In genomic region chr4:119286377-119287002, GRCh38 we compare ENCODE assay signal across 9 cellular contexts. TPM values are rescaled to one million over a fixed set of nuclear protein-coding genes. Genes with fewer than 3 reads are reported as not detected.
DNase-seq lines count a peak whose midpoint lies in the region; ATAC-seq, FAIRE-seq and TF ChIP-seq lines count a peak whose summit lies in the region.
"Had no signal": no experiment of that assay in that cellular context is flagged by ENCODE, and none has a peak within 500 bp of the region (broad histone marks: within the 10 kb centered on the region; RNA-seq: fewer than 3 reads in every experiment).

No MANE protein-coding gene starts in this region.

- DNase-seq in RKO (ENCODE audit: low spot score) (peak; percentile 76), esophagus muscularis mucosa (ENCODE audit: extremely low spot score) (no peak), pancreas (peak in 1 of 6 donors; percentile 23), NCI-H2171 (lab: John Stamatoyannopoulos, UW) (no peak)

- H3K4me1 ChIP-seq in esophagus muscularis mucosa = peaks cover 31 to 51% (median 36%) of the 10 kb centered on the region in 4 donors
- peaks cover 0 to 21% (median 19%) of the 10 kb centered on the region in 3 donors for H3K4me1 ChIP-seq in pancreas

- no peaks in the 10 kb centered on the region for H3K9me3 ChIP-seq in esophagus muscularis mucosa
- H3K9me3 ChIP-seq in pancreas = no peaks in the 10 kb centered on the region

- no peak for TF ChIP-seq EP300 in esophagus muscularis mucosa (IDR thresholded peaks at IDR 0.05)

- H3K36me3 ChIP-seq in esophagus muscularis mucosa (peaks cover 0 to 28% (median 4%) of the 10 kb centered on the region in 4 donors), pancreas (peaks cover 0 to under 1% (median 0%) of the 10 kb centered on the region in 3 donors)

- peak; percentile 60 to 80 (median 68) for ATAC-seq in pancreas
- no peak for ATAC-seq in HG03565 (IDR thresholded peaks at IDR 0.05; ENCODE audit: unreplicated experiment)
- ATAC-seq in GM21737 (IDR thresholded peaks at IDR 0.05; ENCODE audit: unreplicated experiment) = no peak
- no peak for ATAC-seq in HG03457 (IDR thresholded peaks at IDR 0.05; ENCODE audit: unreplicated experiment)
- ATAC-seq: activated T-cell treated with anti-CD3 and anti-CD28 coated beads, Interleukin-2, amount 50 U/mL, for 72 hours had no signal

- WGBS in esophagus muscularis mucosa = 18% methylated on average over 3 of the region's 3 CpGs
- 58 to 64% methylated on average over 3 of the region's 3 CpGs for WGBS in pancreas, 2 donors

- TF ChIP-seq CTCF in GM12875 (IDR thresholded peaks at IDR 0.05; ENCODE audit: borderline replicate concordance, insufficient read depth, low read depth, low read length) = peak; percentile 24; the same call in 1 of the 2 replicates
- peak; percentile 61 to 73 (median 63) for TF ChIP-seq CTCF in esophagus muscularis mucosa (IDR thresholded peaks at IDR 0.05)
- peak in 3 of 4 donors; percentile 6 to 28 (median 26) for TF ChIP-seq CTCF in pancreas (IDR thresholded peaks at IDR 0.05)

- TF ChIP-seq POLR2A in esophagus muscularis mucosa (IDR thresholded peaks at IDR 0.05; ENCODE audit: low read depth) = no peak

- FAIRE-seq in pancreas (lab: Jason Lieb, UNC) = peak; percentile 98

- peak overlapping the region in 1 of 4 donors; percentile 1 for H3K27ac ChIP-seq in esophagus muscularis mucosa (replicated peaks in 1 of 4)
- H3K27ac ChIP-seq in pancreas = no peak overlapping the region

- no peaks in the 10 kb centered on the region for H3K27me3 ChIP-seq in esophagus muscularis mucosa
- H3K27me3 ChIP-seq in pancreas = no peaks in the 10 kb centered on the region

- H3K4me3 ChIP-seq in GM12875 (ENCODE audit: low read depth, low read length) (no peak overlapping the region), esophagus muscularis mucosa (no peak overlapping the region), pancreas (no peak overlapping the region)

- intact Hi-C loops in esophagus muscularis mucosa (cut with DNase I) = loop anchor here (5.0 kb wide), 1 partner anchor 244 kb away; no protein-coding TSS in a partner anchor
- intact Hi-C loops in pancreas (cut with DNase I) = no loop called here

RNA-seq across cellular contexts. Expression of gene FABP2, which starts 35.4 kb away (rescaled TPM):
- total RNA-seq in esophagus muscularis mucosa = not detected
- not detected for total RNA-seq in pancreas
- polyA plus RNA-seq in pancreas = under 1 TPM in 1 of 2 donors, not detected in 1; 0.05 TPM
- total RNA-seq: activated T-cell treated with anti-CD3 and anti-CD28 coated beads, Interleukin-2, amount 50 U/mL, for 72 hours had no signal

Comparison
In these comparisons a context has a peak if more than half of its experiments do, and no peak if none do; other contexts are left out.
1. ATAC-seq: peak in pancreas (4 of 4); none in HG03565 (single experiment), GM21737 (single experiment) and HG03457 (single experiment).
2. Peak in every context shown above with its lines, with median percentiles within 50 percentile points of each other: CTCF ChIP-seq.